ENCODE assay signal across 19 cellular contexts in genomic region chr1:239672256-239672655, GRCh38.
"Had no signal": no experiment of that assay in that cellular context is flagged by ENCODE, and none has a peak within 500 bp of the region (broad histone marks: within the 10 kb centered on the region; RNA-seq: fewer than 3 reads in every experiment).

No MANE protein-coding gene starts in this region.

- H3K9me3 ChIP-seq: colonic mucosa, esophagus muscularis mucosa, gastrocnemius medialis, left lung, lower lobe of right lung had no signal

- ATAC-seq: effector memory CD8-positive, alpha-beta T cell; foreskin keratinocyte; gastrocnemius medialis; heart right ventricle; left cardiac atrium; left lung; left ventricle myocardium superior; lower lobe of right lung had no signal

- H3K27ac ChIP-seq: colonic mucosa, esophagus muscularis mucosa, foreskin keratinocyte, gastrocnemius medialis, heart right ventricle, left lung, lower lobe of right lung had no signal

- DNase-seq: colonic mucosa; cortex of kidney; effector CD8-positive, alpha-beta T cell; effector memory CD8-positive, alpha-beta T cell; endodermal cell; foreskin keratinocyte; gastrocnemius medialis; glutamatergic neuron; head of caudate nucleus; heart right ventricle; hippocampal formation; left cardiac atrium; left lung; left ventricle myocardium superior; lower lobe of right lung; mesenchymal stem cell; midbrain had no signal

- H3K4me3 ChIP-seq: colonic mucosa, esophagus muscularis mucosa, gastrocnemius medialis, heart right ventricle, left lung, lower lobe of right lung had no signal

- H3K36me3 ChIP-seq: colonic mucosa, esophagus muscularis mucosa, gastrocnemius medialis, heart right ventricle, left lung, lower lobe of right lung had no signal

- H3K27ac Mint-ChIP-seq: dendritic cell treated with granulocyte-macrophage colony-stimulating factor and Interleukin-4, amounts not matched to agents 40 ng/mL and 50 ng/mL, for 4 days; effector memory CD8-positive, alpha-beta T cell; endodermal cell had no signal

- H3K27me3 Mint-ChIP-seq: dendritic cell treated with granulocyte-macrophage colony-stimulating factor and Interleukin-4, amounts not matched to agents 40 ng/mL and 50 ng/mL, for 4 days had no signal

- H3K4me3 Mint-ChIP-seq: dendritic cell treated with granulocyte-macrophage colony-stimulating factor and Interleukin-4, amounts not matched to agents 40 ng/mL and 50 ng/mL, for 4 days; effector memory CD8-positive, alpha-beta T cell; endodermal cell had no signal

- H3K9me3 Mint-ChIP-seq: dendritic cell treated with granulocyte-macrophage colony-stimulating factor and Interleukin-4, amounts not matched to agents 40 ng/mL and 50 ng/mL, for 4 days; endodermal cell had no signal

- H3K27me3 ChIP-seq: colonic mucosa, esophagus muscularis mucosa, foreskin keratinocyte, gastrocnemius medialis, left lung had no signal

- H3K4me1 ChIP-seq: colonic mucosa, foreskin keratinocyte, gastrocnemius medialis, heart right ventricle, left lung, lower lobe of right lung had no signal
